Comparison of ENCODE assay signal across 17 cellular contexts in genomic region chr2:50749226-50749625, GRCh38.
DNase-seq lines count a peak whose midpoint lies in the region; FAIRE-seq and TF ChIP-seq lines count a peak whose summit lies in the region.
"Had no signal": no experiment of that assay in that cellular context is flagged by ENCODE, and none has a peak within 500 bp of the region (broad histone marks: within the 10 kb centered on the region; RNA-seq: fewer than 3 reads in every experiment).

No MANE protein-coding gene starts in this region.

- intact Hi-C loops in Calu3 (cut with micrococcal nuclease; ENCODE audit: unreplicated experiment) = no loop called here

- TF ChIP-seq CTCF in astrocyte (IDR thresholded peaks at IDR 0.05; ENCODE audit: insufficient read depth, low read depth, low read length) = no peak
- TF ChIP-seq CTCF in neural progenitor cell (IDR thresholded peaks at IDR 0.05) = no peak
- no peak for TF ChIP-seq CTCF in Calu3 (IDR thresholded peaks at IDR 0.05; ENCODE audit: unreplicated experiment)
- no peak for TF ChIP-seq CTCF in mesothelial cell of epicardium (IDR thresholded peaks at IDR 0.05; ENCODE audit: unreplicated experiment)
- no peak for TF ChIP-seq CTCF in endothelial cell (IDR thresholded peaks at IDR 0.05; ENCODE audit: unreplicated experiment)

- H3K9ac ChIP-seq in astrocyte (ENCODE audit: low read length) (no peak overlapping the region), neural progenitor cell (no peak overlapping the region)

- H3K27me3 Mint-ChIP-seq in astrocyte (ENCODE audit: low read depth, unreplicated experiment) (no peaks in the 10 kb centered on the region), neural progenitor cell (ENCODE audit: insufficient read depth, low read depth) (no peaks in the 10 kb centered on the region), Calu3 (ENCODE audit: unreplicated experiment) (no peaks in the 10 kb centered on the region), mesothelial cell of epicardium (ENCODE audit: low read depth) (no peaks in the 10 kb centered on the region), endothelial cell (ENCODE audit: unreplicated experiment) (no peaks in the 10 kb centered on the region)
- H3K27me3 Mint-ChIP-seq: CD4-positive, alpha-beta T cell had no signal

- H3K36me3 ChIP-seq in astrocyte (ENCODE audit: insufficient read depth, low read length) (no peaks in the 10 kb centered on the region), neural progenitor cell (no peaks in the 10 kb centered on the region)

- peak; percentile 8 for DNase-seq in NCI-H1694 (lab: John Stamatoyannopoulos, UW)
- DNase-seq in astrocyte (ENCODE audit: low read depth) = peak; percentile 4
- DNase-seq in fibroblast of peridontal ligament (ENCODE audit: extremely low read depth) = peak; percentile 35
- DNase-seq in neural progenitor cell (ENCODE audit: low spot score) = peak; percentile 35
- DNase-seq in Calu3 = no peak
- DNase-seq in NCI-H1105 treated with DMSO at 0.1 percent for 48 hours (lab: John Stamatoyannopoulos, UW) = no peak
- no peak for DNase-seq in mesothelial cell of epicardium (ENCODE audit: low spot score in 2 of 2, unreplicated experiment in 2 of 2)
- DNase-seq in endothelial cell (ENCODE audit: low spot score) = no peak
- DNase-seq: ACHN; CD4-positive, alpha-beta T cell; DMS53; HCEC 1CT; HFFc6 had no signal

- no peaks in the 10 kb centered on the region for H3K4me1 ChIP-seq in astrocyte (ENCODE audit: insufficient read depth, low read length)
- peaks cover 12% of the 10 kb centered on the region for H3K4me1 ChIP-seq in neural progenitor cell

- no TSS peak for BruUV-seq in Calu3 (replicated peaks; lab: Mats Ljungman, UMichigan)

- H3K79me2 ChIP-seq in astrocyte (ENCODE audit: insufficient read depth, low read length) (no peaks in the 10 kb centered on the region), neural progenitor cell (ENCODE audit: low read depth) (no peaks in the 10 kb centered on the region)

- no peak overlapping the region for H3K4me2 ChIP-seq in astrocyte (ENCODE audit: low read length)
- peak overlapping the region; percentile 39 for H3K4me2 ChIP-seq in neural progenitor cell

- H3K4me3 Mint-ChIP-seq in astrocyte (ENCODE audit: unreplicated experiment) (no peak overlapping the region), neural progenitor cell (no peak overlapping the region), Calu3 (ENCODE audit: low read depth, unreplicated experiment) (no peak overlapping the region), mesothelial cell of epicardium (no peak overlapping the region), endothelial cell (ENCODE audit: unreplicated experiment) (no peak overlapping the region)
- H3K4me3 Mint-ChIP-seq: CD4-positive, alpha-beta T cell; HFFc6 had no signal

- H3K4me3 ChIP-seq in astrocyte (ENCODE audit: insufficient read depth, low read depth, low read length) = no peak overlapping the region
- no peak overlapping the region for H3K4me3 ChIP-seq in neural progenitor cell

- CTCF ChIA-PET in Calu3 (lab: Charles Lee) = no interaction called here

- H2AFZ ChIP-seq in astrocyte (ENCODE audit: low read depth, low read length) (no peak overlapping the region), neural progenitor cell (replicated peaks) (no peak overlapping the region)

- H3K4me1 Mint-ChIP-seq in astrocyte (ENCODE audit: low read depth, unreplicated experiment) (no peaks in the 10 kb centered on the region), neural progenitor cell (peaks cover 4% of the 10 kb centered on the region), Calu3 (ENCODE audit: low read depth, unreplicated experiment) (peaks cover 7% of the 10 kb centered on the region), mesothelial cell of epicardium (peaks cover 19% of the 10 kb centered on the region), endothelial cell (ENCODE audit: unreplicated experiment) (no peaks in the 10 kb centered on the region)

- no peaks in the 10 kb centered on the region for H3F3A ChIP-seq in neural progenitor cell (ENCODE audit: low read depth)

- H3K9me3 Mint-ChIP-seq in astrocyte (ENCODE audit: unreplicated experiment) (no peaks in the 10 kb centered on the region), neural progenitor cell (no peaks in the 10 kb centered on the region), Calu3 (ENCODE audit: low read depth, unreplicated experiment) (peaks cover 5% of the 10 kb centered on the region), mesothelial cell of epicardium (no peaks in the 10 kb centered on the region), endothelial cell (ENCODE audit: unreplicated experiment) (no peaks in the 10 kb centered on the region)

- H3K27me3 ChIP-seq in astrocyte (ENCODE audit: insufficient read depth, low read length) (no peaks in the 10 kb centered on the region), neural progenitor cell (no peaks in the 10 kb centered on the region)

- H3K36me3 Mint-ChIP-seq in astrocyte (ENCODE audit: low read depth, unreplicated experiment) = no peaks in the 10 kb centered on the region
- H3K36me3 Mint-ChIP-seq in neural progenitor cell = no peaks in the 10 kb centered on the region
- H3K36me3 Mint-ChIP-seq in Calu3 (ENCODE audit: insufficient read depth, unreplicated experiment) = no peaks in the 10 kb centered on the region
- H3K36me3 Mint-ChIP-seq in mesothelial cell of epicardium = no peaks in the 10 kb centered on the region
- H3K36me3 Mint-ChIP-seq in endothelial cell (ENCODE audit: low read depth, unreplicated experiment) = no peaks in the 10 kb centered on the region

- FAIRE-seq in astrocyte (lab: Jason Lieb, UNC) = no peak
- FAIRE-seq: D721Med, H1, HepG2, HTR-8/SVneo had no signal

- H4K20me1 ChIP-seq in astrocyte (ENCODE audit: insufficient read depth, low read length) = no peaks in the 10 kb centered on the region
- H4K20me1 ChIP-seq in neural progenitor cell (ENCODE audit: low read depth) = no peaks in the 10 kb centered on the region

- H3K27ac Mint-ChIP-seq in astrocyte (ENCODE audit: unreplicated experiment) (no peak overlapping the region), neural progenitor cell (no peak overlapping the region), Calu3 (ENCODE audit: unreplicated experiment) (no peak overlapping the region), mesothelial cell of epicardium (no peak overlapping the region), endothelial cell (ENCODE audit: unreplicated experiment) (no peak overlapping the region)
- H3K27ac Mint-ChIP-seq: CD4-positive, alpha-beta T cell; HFFc6 had no signal

- H3K27ac ChIP-seq in astrocyte (ENCODE audit: low read depth, low read length) = no peak overlapping the region
- no peak overlapping the region for H3K27ac ChIP-seq in neural progenitor cell

- no peaks in the 10 kb centered on the region for H3K9me3 ChIP-seq in astrocyte (ENCODE audit: insufficient read depth, low read depth, low read length)
- H3K9me3 ChIP-seq in neural progenitor cell (ENCODE audit: low read depth) = no peaks in the 10 kb centered on the region

Comparison
In these comparisons a context has a peak if more than half of its experiments do, and no peak if none do; other contexts are left out.
1. DNase-seq: peak in NCI-H1694 (single experiment), astrocyte (single experiment), fibroblast of peridontal ligament (single experiment) and neural progenitor cell (single experiment); none in Calu3 (single experiment), NCI-H1105 treated with DMSO at 0.1 percent for 48 hours (single experiment), mesothelial cell of epicardium (0 of 2) and endothelial cell (single experiment).